Comparison of ENCODE assay signal across 9 cellular contexts in genomic region chr16:55908641-55909040, GRCh38. TPM values are rescaled to one million over a fixed set of nuclear protein-coding genes. Genes with fewer than 3 reads are reported as not detected.
"Had no signal": no experiment of that assay in that cellular context is flagged by ENCODE, and none has a peak within 500 bp of the region (broad histone marks: within the 10 kb centered on the region; RNA-seq: fewer than 3 reads in every experiment).

No MANE protein-coding gene starts in this region.

- DNase-seq: IMR-90, KBM-7, KG1 had no signal

- H3K4me1 Mint-ChIP-seq: IgD-negative memory B cell had no signal

- H3K27ac ChIP-seq: HL-60 had no signal

- H3K4me3 ChIP-seq: K562 had no signal

- H3K4me3 Mint-ChIP-seq: IgD-negative memory B cell had no signal

- H3K36me3 Mint-ChIP-seq: IgD-negative memory B cell had no signal

RNA-seq across cellular contexts. Expression of gene CES5A, which starts 33.5 kb away (rescaled TPM):
- total RNA-seq: HepG2, HT-29, HT1080, IMR-90 had no signal
